In the genomic region with DNA sequence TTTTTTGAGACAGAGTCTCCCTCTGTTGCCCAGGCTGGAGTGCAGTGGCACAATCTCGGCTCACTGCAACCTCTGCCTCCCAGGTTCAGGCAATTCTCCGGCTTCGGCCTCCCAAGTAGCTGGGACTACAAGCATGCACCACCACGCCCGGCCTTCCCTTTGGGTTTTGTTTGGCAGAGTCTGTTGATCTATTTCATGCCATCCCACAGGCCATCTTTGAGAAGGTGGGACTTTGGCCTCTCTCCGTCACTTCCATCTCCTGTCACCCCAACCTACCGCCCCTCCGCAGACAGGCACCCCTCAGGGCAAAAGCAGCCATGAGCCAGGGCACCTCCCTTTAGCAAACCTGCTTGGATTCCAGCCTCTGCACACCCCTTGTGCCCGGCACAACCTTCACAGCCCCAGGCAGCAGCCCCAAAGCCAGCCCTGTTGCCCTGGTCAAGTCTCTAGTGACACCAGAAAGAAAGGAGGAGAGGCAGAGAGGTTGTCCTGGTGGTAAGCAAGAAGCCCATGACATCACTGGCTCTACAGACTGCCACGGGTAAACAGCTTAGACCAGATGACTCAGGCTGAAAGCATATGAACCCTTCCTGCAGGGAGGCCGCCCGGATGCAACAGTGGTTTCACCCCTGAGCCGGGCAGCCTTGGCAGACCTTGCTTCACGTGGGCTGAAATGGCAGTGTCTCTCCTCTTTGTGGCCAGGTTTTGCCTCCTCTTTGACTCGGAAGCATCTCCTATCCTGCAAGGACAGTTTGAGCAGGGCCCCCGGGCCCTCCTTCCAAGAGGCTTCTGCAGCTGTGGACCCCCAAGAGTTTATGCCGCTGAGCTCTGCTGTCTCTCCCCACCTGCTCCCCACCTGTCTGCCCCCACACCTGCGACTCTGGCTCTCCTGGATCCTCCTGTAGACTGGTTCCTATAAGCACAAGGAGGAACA, we compare ENCODE assay signal across 8 cellular contexts. TPM values are rescaled to one million over a fixed set of nuclear protein-coding genes. Genes with fewer than 3 reads are reported as not detected.
DNase-seq lines count a peak whose midpoint lies in the region; ATAC-seq, FAIRE-seq and TF ChIP-seq lines count a peak whose summit lies in the region.

No MANE protein-coding gene starts in this region.

- H3K9me3 ChIP-seq in A549 (no peaks in the 10 kb centered on the region), PC-9 (ENCODE audit: insufficient read depth, low read depth) (no peaks in the 10 kb centered on the region), heart left ventricle (no peaks in the 10 kb centered on the region)

- POLR2A ChIA-PET in A549 (lab: Yijun Ruan, JAX) = interaction anchor here (0.6 to 3.5 kb wide), 7 partner anchors 9 to 94 kb away, joined by 3 to 20 read pairs (median 5); a partner anchor contains a TSS
- POLR2A ChIA-PET in PC-9 (lab: Charles Lee; ENCODE audit: unreplicated experiment) = interaction anchor here (0.5 to 0.6 kb wide), 2 partner anchors 29 to 727 kb away, joined by 3 to 14 read pairs; no protein-coding TSS in a partner anchor

- peak overlapping the region; percentile 26 for H3K4me3 ChIP-seq in A549
- peak overlapping the region; percentile 30; the same call in 1 of the 2 replicates for H3K4me3 ChIP-seq in PC-9
- peak overlapping the region in 8 of 12 donors; percentile 25 to 49 (median 36) for H3K4me3 ChIP-seq in heart left ventricle
- peak overlapping the region; percentile 23 for H3K4me3 ChIP-seq in skeletal muscle cell (ENCODE audit: low read depth, low read length)

- no peaks in the 10 kb centered on the region for H3K79me2 ChIP-seq in PC-9 (ENCODE audit: low read depth)

- DNase-seq in A549 (ENCODE audit: low read depth in 1 of 2, low spot score in 1 of 2) = peak; percentile 96 to 99
- DNase-seq in PC-9 = peak; percentile 72 to 92
- no peak for DNase-seq in activated naive CD4-positive, alpha-beta T cell treated with anti-CD3 and anti-CD28 coated beads, Interleukin-2, amount 50 U/mL, for 72 hours (ENCODE audit: low spot score in 2 of 2)
- DNase-seq in heart left ventricle = peak in 3 of 5 donors; percentile 49 to 82 (median 80)
- peak; percentile 96 for DNase-seq in skeletal muscle cell (ENCODE audit: low read depth)
- no peak for DNase-seq in NCI-H748 treated with DMSO at 0.1 percent for 48 hours (lab: John Stamatoyannopoulos, UW)
- no peak for DNase-seq in NCI-H2107 treated with DMSO at 0.1 percent for 48 hours (lab: John Stamatoyannopoulos, UW; ENCODE audit: unreplicated experiment)

- peak overlapping the region; percentile 70 to 87 for H3K27ac Mint-ChIP-seq in activated naive CD4-positive, alpha-beta T cell treated with anti-CD3 and anti-CD28 coated beads, Interleukin-2, amount 50 U/mL, for 72 hours

- WGBS in A549 (ENCODE audit: missing lambda C conversion rate) = 32% methylated on average over 18 of the region's 18 CpGs
- 68 to 74% (median 71%) methylated on average over 17 to 18 of the region's 18 CpGs for WGBS in heart left ventricle, 4 donors

- FAIRE-seq in A549 (lab: Jason Lieb, UNC) = peak; percentile 98

- CTCF ChIA-PET in A549 (lab: Yijun Ruan, JAX) = interaction anchor here (0.8 to 13.7 kb wide), 5 partner anchors 25 to 67 kb away, joined by 3 to 169 read pairs (median 7); no protein-coding TSS in a partner anchor
- CTCF ChIA-PET in PC-9 (lab: Charles Lee) = no interaction called here

- TF ChIP-seq CTCF in A549 (IDR thresholded peaks at IDR 0.05) (no peak), PC-9 (conservative IDR thresholded peaks at IDR 0.05) (no peak), heart left ventricle (IDR thresholded peaks at IDR 0.05) (no peak)

- H3K36me3 ChIP-seq in PC-9 (ENCODE audit: low read depth) = no peaks in the 10 kb centered on the region
- no peaks in the 10 kb centered on the region for H3K36me3 ChIP-seq in heart left ventricle

- H3F3A ChIP-seq in PC-9 (ENCODE audit: insufficient read depth, low read depth) = peaks cover 26% of the 10 kb centered on the region

- peak overlapping the region; percentile 89 for H3K4me2 ChIP-seq in A549
- H3K4me2 ChIP-seq in PC-9 = peak overlapping the region; percentile 75

- TF ChIP-seq EP300 in A549 (IDR thresholded peaks at IDR 0.05) = no peak; a peak in 1 of 5 replicates

- no peaks in the 10 kb centered on the region for H3K9me3 Mint-ChIP-seq in activated naive CD4-positive, alpha-beta T cell treated with anti-CD3 and anti-CD28 coated beads, Interleukin-2, amount 50 U/mL, for 72 hours

- peak; percentile 78 to 86 for ATAC-seq in A549
- peak; percentile 83 for ATAC-seq in GM18868 (IDR thresholded peaks at IDR 0.05; ENCODE audit: unreplicated experiment)
- peak; percentile 94 to 98 for ATAC-seq in activated naive CD4-positive, alpha-beta T cell treated with anti-CD3 and anti-CD28 coated beads, Interleukin-2, amount 50 U/mL, for 72 hours
- peak in 3 of 4 donors; percentile 37 to 62 (median 38) for ATAC-seq in heart left ventricle

- no peak for TF ChIP-seq POLR2A in A549 (IDR thresholded peaks at IDR 0.05; ENCODE audit: low read length)
- TF ChIP-seq POLR2A in heart left ventricle (IDR thresholded peaks at IDR 0.05) = no peak

- H4K20me1 ChIP-seq in PC-9 (ENCODE audit: insufficient read depth) = no peaks in the 10 kb centered on the region

- H3K36me3 Mint-ChIP-seq in activated naive CD4-positive, alpha-beta T cell treated with anti-CD3 and anti-CD28 coated beads, Interleukin-2, amount 50 U/mL, for 72 hours = no peaks in the 10 kb centered on the region

- H3K4me1 ChIP-seq in A549 = peaks cover 56% of the 10 kb centered on the region
- peaks cover 27% of the 10 kb centered on the region for H3K4me1 ChIP-seq in PC-9 (replicated peaks; ENCODE audit: insufficient read depth)
- H3K4me1 ChIP-seq in heart left ventricle = peaks cover 4 to 36% (median 26%) of the 10 kb centered on the region in 12 donors

- no peaks in the 10 kb centered on the region for H3K27me3 ChIP-seq in PC-9 (ENCODE audit: insufficient read depth, low read depth)
- H3K27me3 ChIP-seq in heart left ventricle = no peaks in the 10 kb centered on the region

- intact Hi-C loops in PC-9 (cut with micrococcal nuclease; ENCODE audit: unreplicated experiment) (loop anchor here (5.0 kb wide), 2 partner anchors 39 to 51 kb away; no protein-coding TSS in a partner anchor), heart left ventricle (cut with DNase I) (loop anchor here in 2 of 10 donors (5.0 kb wide), 2 partner anchors 39 to 51 kb away; no protein-coding TSS in a partner anchor)

- no peak overlapping the region for H2AFZ ChIP-seq in PC-9

- no peaks in the 10 kb centered on the region for H3K9me2 ChIP-seq in PC-9 (ENCODE audit: insufficient read depth)

- 0 out of 5 replicates have a peak, but pooled peaks of 1 of the 2 experiments have one; percentile 16 for TF ChIP-seq RAD21 in A549 (conservative IDR thresholded peaks at IDR 0.05 in 1 of 2, IDR thresholded peaks at IDR 0.05 in 1 of 2)

- peak overlapping the region; percentile 91 to 97 for H3K27ac ChIP-seq in A549
- peak overlapping the region; percentile 87 for H3K27ac ChIP-seq in PC-9
- H3K27ac ChIP-seq in heart left ventricle = peak overlapping the region; percentile 59 to 94 (median 80)

- BruUV-seq in PC-9 (replicated peaks; lab: Mats Ljungman, UMichigan) = TSS peak; percentile 86

TF ChIP-seq in A549, 52 proteins besides CTCF, POLR2A, EP300 and RAD21 (continues in another document):
- TF ChIP-seq POLR2AphosphoS2 (conservative IDR thresholded peaks at IDR 0.05; ENCODE audit: low read length) = no peak

RNA-seq across cellular contexts. Expression of a gene that starts 8.1 kb away (rescaled TPM):
- polyA plus RNA-seq in A549 (2011; rRNA removed) (68.1 and 77.8 TPM in 2 replicates), A549 (2017; fragmentation: RNase III; extraction: RNeasy Plus Mini Kit Qiagen cat#74134 plus additional on column Dnase treatment) (140 to 170 TPM (median 166 TPM) in 3 replicates), heart left ventricle (10 to 100 TPM; 25.1 to 54.4 TPM)
- 91.7 and 124 TPM in 2 replicates for polyA plus RNA-seq in A549 (2012; cell fraction: cytosol; rRNA removed)
- 128 and 136 TPM in 2 replicates for polyA plus RNA-seq in A549 (2012; cell fraction: nucleus; rRNA removed)
- 46.2 and 57.5 TPM in 2 replicates for polyA minus RNA-seq in A549 (2011; rRNA and poly(A)+ RNA removed)
- total RNA-seq in PC-9 (2021) (90.5 and 114 TPM in 2 replicates), heart left ventricle (100 to 1,000 TPM in 4 of 9 donors, 10 to 100 TPM in 5; 65.6 to 201 (median 98.3) TPM)
- total RNA-seq in activated naive CD4-positive, alpha-beta T cell treated with anti-CD3 and anti-CD28 coated beads, Interleukin-2, amount 50 U/mL, for 72 hours = 1 to 10 TPM; 1.1 TPM

RNA-seq across cellular contexts. Expression of a gene that starts 30.3 kb away (rescaled TPM):
- polyA plus RNA-seq in A549 (2011; rRNA removed) (0.09 and 0.10 TPM in 2 replicates), A549 (2017; fragmentation: RNase III; extraction: RNeasy Plus Mini Kit Qiagen cat#74134 plus additional on column Dnase treatment) (0.13 to 0.34 TPM (median 0.29 TPM) in 3 replicates), heart left ventricle (1 to 10 TPM in 1 of 2 donors, under 1 TPM in 1; 0.29 to 2.0 TPM)
- polyA plus RNA-seq in A549 (2012; cell fraction: cytosol; rRNA removed) = 0.03 and 0.05 TPM in 2 replicates
- 0.36 and 0.43 TPM in 2 replicates for polyA plus RNA-seq in A549 (2012; cell fraction: nucleus; rRNA removed)
- polyA minus RNA-seq in A549 (2011; rRNA and poly(A)+ RNA removed) = 0.37 and 0.63 TPM in 2 replicates
- total RNA-seq in PC-9 (2021) (3.5 and 3.6 TPM in 2 replicates), heart left ventricle (1 to 10 TPM in 3 of 9 donors, under 1 TPM in 6; 0.23 to 3.3 (median 0.52) TPM)
- under 1 TPM in 1 of 2 donors, not detected in 1; 0.61 TPM for total RNA-seq in activated naive CD4-positive, alpha-beta T cell treated with anti-CD3 and anti-CD28 coated beads, Interleukin-2, amount 50 U/mL, for 72 hours

RNA-seq across cellular contexts. Expression of a gene that starts 46.4 kb away (rescaled TPM):
- 28.3 and 32.3 TPM in 2 replicates for polyA plus RNA-seq in A549 (2011; rRNA removed)
- polyA plus RNA-seq in A549 (2012; cell fraction: cytosol; rRNA removed) = 21.3 and 28.5 TPM in 2 replicates
- polyA plus RNA-seq in A549 (2012; cell fraction: nucleus; rRNA removed) = 104 and 148 TPM in 2 replicates
- 59.5 to 66.1 TPM (median 60.0 TPM) in 3 replicates for polyA plus RNA-seq in A549 (2017; fragmentation: RNase III; extraction: RNeasy Plus Mini Kit Qiagen cat#74134 plus additional on column Dnase treatment)
- polyA minus RNA-seq in A549 (2011; rRNA and poly(A)+ RNA removed) = 34.3 and 41.5 TPM in 2 replicates
- total RNA-seq in PC-9 (2021) = 507 and 685 TPM in 2 replicates
- total RNA-seq in activated naive CD4-positive, alpha-beta T cell treated with anti-CD3 and anti-CD28 coated beads, Interleukin-2, amount 50 U/mL, for 72 hours = 10 to 100 TPM; 71.3 to 95.6 TPM
- total RNA-seq in heart left ventricle = 1,000 to 10,000 TPM in 1 of 9 donors, 100 to 1,000 TPM in 8; 250 to 1,343 (median 688) TPM
- 100 to 1,000 TPM; 178 to 363 TPM for polyA plus RNA-seq in heart left ventricle

Comparison
In these comparisons a context has a peak if more than half of its experiments do, and no peak if none do; other contexts are left out.
1. ATAC-seq: peak in every context shown above with its lines; median percentile 96 in activated naive CD4-positive, alpha-beta T cell treated with anti-CD3 and anti-CD28 coated beads, Interleukin-2, amount 50 U/mL, for 72 hours; 83 in GM18868; 82 in A549; 38 in heart left ventricle.
2. DNase-seq: peak in A549 (2 of 2), PC-9 (2 of 2), heart left ventricle (3 of 5) and skeletal muscle cell (single experiment); none in activated naive CD4-positive, alpha-beta T cell treated with anti-CD3 and anti-CD28 coated beads, Interleukin-2, amount 50 U/mL, for 72 hours (0 of 2), NCI-H748 treated with DMSO at 0.1 percent for 48 hours (single experiment) and NCI-H2107 treated with DMSO at 0.1 percent for 48 hours (single experiment).
3. RNA of a gene that starts 8.1 kb away (total RNA-seq): 90.5 to 114 TPM in PC-9 and 65.6 to 201 TPM in heart left ventricle; 1.1 TPM in activated naive CD4-positive, alpha-beta T cell treated with anti-CD3 and anti-CD28 coated beads, Interleukin-2, amount 50 U/mL, for 72 hours; every median in the first group is over 10 times any median in the second.
4. Peak in every context shown above with its lines, with median percentiles within 50 percentile points of each other: H3K27ac ChIP-seq and H3K4me3 ChIP-seq.